Comparison of ENCODE assay signal across 1 cellular context in the genomic region with DNA sequence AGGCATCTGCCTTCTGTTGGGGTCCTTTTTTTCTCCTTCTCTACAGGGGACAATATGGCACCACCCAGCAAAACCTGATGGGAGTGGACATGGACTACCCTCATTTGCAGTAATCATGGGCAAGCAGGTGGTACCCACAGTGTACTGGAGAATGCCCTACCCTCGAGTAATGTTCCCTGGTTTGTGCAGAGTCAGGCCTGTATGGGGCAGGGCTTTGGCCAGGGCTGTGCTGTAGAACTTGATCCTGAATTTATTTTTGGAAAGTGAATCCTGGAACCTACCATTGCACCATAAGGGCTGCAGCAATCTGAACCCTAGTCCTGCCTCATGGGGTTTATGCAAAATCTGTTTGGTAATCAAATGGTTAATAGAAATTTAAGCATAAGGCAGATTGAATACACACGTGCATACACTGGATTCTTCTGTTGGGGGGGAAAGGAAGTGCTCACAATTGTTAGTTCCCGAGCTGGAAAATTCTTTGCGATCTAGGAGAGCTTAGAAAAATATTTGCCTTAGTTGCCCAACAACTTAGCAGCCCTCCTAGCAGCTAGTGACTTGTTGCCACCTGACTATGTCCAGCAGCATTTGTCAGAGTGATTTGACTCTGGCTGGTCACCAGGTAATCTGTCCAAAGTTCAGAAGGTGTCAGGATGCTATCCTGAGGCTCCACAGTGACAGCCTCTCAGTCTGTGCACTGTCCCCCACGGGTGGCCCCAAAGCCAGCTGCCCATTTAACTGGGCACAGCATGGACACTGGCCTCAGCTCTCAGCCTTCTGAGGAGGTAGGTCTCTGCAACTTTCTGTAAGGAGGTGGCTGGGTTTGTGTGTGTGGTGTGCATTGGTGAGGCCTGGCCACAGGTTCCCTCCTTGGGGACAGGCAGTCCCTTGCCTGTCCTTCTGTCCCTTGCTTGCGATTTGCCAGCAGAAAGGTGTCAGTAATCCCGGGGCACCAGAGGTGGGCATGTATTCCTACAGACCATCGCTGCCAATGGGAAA.
TF ChIP-seq lines count a peak whose summit lies in the region.

No MANE protein-coding gene starts in this region.

TF ChIP-seq in HepG2, 621 proteins besides CTCF, POLR2A, EP300 and RAD21 (continued from another document and continues in another):
- TF ChIP-seq, protein P1, sequence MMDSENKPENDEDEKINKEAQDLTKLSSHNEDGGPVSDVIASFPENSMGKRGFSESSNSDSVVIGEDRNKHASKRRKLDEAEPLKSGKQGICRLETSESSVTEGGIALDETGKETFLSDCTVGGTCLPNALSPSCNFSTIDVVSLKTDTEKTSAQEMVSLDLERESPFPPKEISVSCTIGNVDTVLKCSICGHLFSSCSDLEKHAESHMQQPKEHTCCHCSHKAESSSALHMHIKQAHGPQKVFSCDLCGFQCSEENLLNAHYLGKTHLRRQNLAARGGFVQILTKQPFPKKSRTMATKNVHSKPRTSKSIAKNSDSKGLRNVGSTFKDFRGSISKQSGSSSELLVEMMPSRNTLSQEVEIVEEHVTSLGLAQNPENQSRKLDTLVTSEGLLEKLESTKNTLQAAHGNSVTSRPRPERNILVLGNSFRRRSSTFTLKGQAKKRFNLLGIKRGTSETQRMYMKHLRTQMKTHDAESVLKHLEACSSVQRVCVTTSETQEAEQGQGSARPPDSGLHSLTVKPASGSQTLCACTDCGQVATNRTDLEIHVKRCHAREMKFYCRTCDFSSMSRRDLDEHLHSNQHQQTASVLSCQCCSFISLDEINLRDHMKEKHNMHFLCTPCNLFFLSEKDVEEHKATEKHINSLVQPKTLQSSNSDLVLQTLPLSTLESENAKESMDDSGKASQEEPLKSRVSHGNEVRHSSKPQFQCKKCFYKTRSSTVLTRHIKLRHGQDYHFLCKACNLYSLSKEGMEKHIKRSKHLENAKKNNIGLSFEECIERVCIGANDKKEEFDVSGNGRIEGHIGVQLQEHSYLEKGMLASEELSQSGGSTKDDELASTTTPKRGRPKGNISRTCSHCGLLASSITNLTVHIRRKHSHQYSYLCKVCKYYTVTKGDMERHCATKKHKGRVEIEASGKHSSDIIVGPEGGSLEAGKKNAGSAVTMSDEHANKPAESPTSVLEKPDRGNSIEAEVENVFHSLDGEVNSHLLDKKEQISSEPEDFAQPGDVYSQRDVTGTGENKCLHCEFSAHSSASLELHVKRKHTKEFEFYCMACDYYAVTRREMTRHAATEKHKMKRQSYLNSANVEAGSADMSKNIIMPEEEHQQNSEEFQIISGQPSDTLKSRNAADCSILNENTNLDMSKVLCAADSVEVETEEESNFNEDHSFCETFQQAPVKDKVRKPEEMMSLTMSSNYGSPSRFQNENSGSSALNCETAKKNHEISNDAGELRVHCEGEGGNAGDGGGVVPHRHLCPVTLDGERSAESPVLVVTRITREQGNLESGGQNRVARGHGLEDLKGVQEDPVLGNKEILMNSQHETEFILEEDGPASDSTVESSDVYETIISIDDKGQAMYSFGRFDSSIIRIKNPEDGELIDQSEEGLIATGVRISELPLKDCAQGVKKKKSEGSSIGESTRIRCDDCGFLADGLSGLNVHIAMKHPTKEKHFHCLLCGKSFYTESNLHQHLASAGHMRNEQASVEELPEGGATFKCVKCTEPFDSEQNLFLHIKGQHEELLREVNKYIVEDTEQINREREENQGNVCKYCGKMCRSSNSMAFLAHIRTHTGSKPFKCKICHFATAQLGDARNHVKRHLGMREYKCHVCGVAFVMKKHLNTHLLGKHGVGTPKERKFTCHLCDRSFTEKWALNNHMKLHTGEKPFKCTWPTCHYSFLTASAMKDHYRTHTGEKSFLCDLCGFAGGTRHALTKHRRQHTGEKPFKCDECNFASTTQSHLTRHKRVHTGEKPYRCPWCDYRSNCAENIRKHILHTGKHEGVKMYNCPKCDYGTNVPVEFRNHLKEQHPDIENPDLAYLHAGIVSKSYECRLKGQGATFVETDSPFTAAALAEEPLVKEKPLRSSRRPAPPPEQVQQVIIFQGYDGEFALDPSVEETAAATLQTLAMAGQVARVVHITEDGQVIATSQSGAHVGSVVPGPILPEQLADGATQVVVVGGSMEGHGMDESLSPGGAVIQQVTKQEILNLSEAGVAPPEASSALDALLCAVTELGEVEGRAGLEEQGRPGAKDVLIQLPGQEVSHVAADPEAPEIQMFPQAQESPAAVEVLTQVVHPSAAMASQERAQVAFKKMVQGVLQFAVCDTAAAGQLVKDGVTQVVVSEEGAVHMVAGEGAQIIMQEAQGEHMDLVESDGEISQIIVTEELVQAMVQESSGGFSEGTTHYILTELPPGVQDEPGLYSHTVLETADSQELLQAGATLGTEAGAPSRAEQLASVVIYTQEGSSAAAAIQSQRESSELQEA (CRISPR knock-in tag; IDR thresholded peaks at IDR 0.05; ENCODE audit: not compliant biosample characterization): peak; percentile 77
- TF ChIP-seq NFIB (CRISPR knock-in tag; IDR thresholded peaks at IDR 0.05; ENCODE audit: borderline replicate concordance): no peak
- no peak for TF ChIP-seq ZNF510 (CRISPR knock-in tag; IDR thresholded peaks at IDR 0.05; ENCODE audit: low read depth)
- TF ChIP-seq SNAI1 (CRISPR knock-in tag; IDR thresholded peaks at IDR 0.05; ENCODE audit: borderline replicate concordance): no peak
- peak; percentile 75 for TF ChIP-seq RCOR2 (CRISPR knock-in tag; IDR thresholded peaks at IDR 0.05)
- TF ChIP-seq ZNF296 (CRISPR knock-in tag; conservative IDR thresholded peaks at IDR 0.05): peak; percentile 96
- TF ChIP-seq ZNF839 (CRISPR knock-in tag; IDR thresholded peaks at IDR 0.05; ENCODE audit: borderline replicate concordance): 0 out of 2 replicates have a peak, but pooled peaks have one; percentile 56
- no peak for TF ChIP-seq YY1 (IDR thresholded peaks at IDR 0.05; ENCODE audit: insufficient read depth, insufficient replicate concordance, low read depth, low read length)
- TF ChIP-seq, protein P2, sequence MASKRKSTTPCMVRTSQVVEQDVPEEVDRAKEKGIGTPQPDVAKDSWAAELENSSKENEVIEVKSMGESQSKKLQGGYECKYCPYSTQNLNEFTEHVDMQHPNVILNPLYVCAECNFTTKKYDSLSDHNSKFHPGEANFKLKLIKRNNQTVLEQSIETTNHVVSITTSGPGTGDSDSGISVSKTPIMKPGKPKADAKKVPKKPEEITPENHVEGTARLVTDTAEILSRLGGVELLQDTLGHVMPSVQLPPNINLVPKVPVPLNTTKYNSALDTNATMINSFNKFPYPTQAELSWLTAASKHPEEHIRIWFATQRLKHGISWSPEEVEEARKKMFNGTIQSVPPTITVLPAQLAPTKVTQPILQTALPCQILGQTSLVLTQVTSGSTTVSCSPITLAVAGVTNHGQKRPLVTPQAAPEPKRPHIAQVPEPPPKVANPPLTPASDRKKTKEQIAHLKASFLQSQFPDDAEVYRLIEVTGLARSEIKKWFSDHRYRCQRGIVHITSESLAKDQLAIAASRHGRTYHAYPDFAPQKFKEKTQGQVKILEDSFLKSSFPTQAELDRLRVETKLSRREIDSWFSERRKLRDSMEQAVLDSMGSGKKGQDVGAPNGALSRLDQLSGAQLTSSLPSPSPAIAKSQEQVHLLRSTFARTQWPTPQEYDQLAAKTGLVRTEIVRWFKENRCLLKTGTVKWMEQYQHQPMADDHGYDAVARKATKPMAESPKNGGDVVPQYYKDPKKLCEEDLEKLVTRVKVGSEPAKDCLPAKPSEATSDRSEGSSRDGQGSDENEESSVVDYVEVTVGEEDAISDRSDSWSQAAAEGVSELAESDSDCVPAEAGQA (IDR thresholded peaks at IDR 0.05; ENCODE audit: low read depth): no peak
- TF ChIP-seq, protein P2 (CRISPR knock-in tag; IDR thresholded peaks at IDR 0.05; ENCODE audit: borderline replicate concordance): no peak
- TF ChIP-seq, protein P3, sequence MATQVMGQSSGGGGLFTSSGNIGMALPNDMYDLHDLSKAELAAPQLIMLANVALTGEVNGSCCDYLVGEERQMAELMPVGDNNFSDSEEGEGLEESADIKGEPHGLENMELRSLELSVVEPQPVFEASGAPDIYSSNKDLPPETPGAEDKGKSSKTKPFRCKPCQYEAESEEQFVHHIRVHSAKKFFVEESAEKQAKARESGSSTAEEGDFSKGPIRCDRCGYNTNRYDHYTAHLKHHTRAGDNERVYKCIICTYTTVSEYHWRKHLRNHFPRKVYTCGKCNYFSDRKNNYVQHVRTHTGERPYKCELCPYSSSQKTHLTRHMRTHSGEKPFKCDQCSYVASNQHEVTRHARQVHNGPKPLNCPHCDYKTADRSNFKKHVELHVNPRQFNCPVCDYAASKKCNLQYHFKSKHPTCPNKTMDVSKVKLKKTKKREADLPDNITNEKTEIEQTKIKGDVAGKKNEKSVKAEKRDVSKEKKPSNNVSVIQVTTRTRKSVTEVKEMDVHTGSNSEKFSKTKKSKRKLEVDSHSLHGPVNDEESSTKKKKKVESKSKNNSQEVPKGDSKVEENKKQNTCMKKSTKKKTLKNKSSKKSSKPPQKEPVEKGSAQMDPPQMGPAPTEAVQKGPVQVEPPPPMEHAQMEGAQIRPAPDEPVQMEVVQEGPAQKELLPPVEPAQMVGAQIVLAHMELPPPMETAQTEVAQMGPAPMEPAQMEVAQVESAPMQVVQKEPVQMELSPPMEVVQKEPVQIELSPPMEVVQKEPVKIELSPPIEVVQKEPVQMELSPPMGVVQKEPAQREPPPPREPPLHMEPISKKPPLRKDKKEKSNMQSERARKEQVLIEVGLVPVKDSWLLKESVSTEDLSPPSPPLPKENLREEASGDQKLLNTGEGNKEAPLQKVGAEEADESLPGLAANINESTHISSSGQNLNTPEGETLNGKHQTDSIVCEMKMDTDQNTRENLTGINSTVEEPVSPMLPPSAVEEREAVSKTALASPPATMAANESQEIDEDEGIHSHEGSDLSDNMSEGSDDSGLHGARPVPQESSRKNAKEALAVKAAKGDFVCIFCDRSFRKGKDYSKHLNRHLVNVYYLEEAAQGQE (IDR thresholded peaks at IDR 0.05; ENCODE audit: borderline replicate concordance in 1 of 2, low read depth in 1 of 2, low read length in 2 of 2): 0 out of 4 replicates have a peak, but pooled peaks of 1 of the 2 experiments have one; percentile 15
- TF ChIP-seq PAX8 (CRISPR knock-in tag; IDR thresholded peaks at IDR 0.05; ENCODE audit: borderline replicate concordance): no peak
- no peak for TF ChIP-seq ZNF660 (CRISPR knock-in tag; IDR thresholded peaks at IDR 0.05; ENCODE audit: borderline replicate concordance, low read depth)
- TF ChIP-seq, protein P4, sequence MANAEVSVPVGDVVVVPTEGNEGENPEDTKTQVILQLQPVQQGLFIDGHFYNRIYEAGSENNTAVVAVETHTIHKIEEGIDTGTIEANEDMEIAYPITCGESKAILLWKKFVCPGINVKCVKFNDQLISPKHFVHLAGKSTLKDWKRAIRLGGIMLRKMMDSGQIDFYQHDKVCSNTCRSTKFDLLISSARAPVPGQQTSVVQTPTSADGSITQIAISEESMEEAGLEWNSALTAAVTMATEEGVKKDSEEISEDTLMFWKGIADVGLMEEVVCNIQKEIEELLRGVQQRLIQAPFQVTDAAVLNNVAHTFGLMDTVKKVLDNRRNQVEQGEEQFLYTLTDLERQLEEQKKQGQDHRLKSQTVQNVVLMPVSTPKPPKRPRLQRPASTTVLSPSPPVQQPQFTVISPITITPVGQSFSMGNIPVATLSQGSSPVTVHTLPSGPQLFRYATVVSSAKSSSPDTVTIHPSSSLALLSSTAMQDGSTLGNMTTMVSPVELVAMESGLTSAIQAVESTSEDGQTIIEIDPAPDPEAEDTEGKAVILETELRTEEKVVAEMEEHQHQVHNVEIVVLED (CRISPR knock-in tag; IDR thresholded peaks at IDR 0.05; ENCODE audit: borderline replicate concordance): peak; percentile 25; the same call in 1 of the 2 replicates
- no peak for TF ChIP-seq RFX1 (IDR thresholded peaks at IDR 0.05)
- no peak for TF ChIP-seq ESRRA (CRISPR knock-in tag; IDR thresholded peaks at IDR 0.05; ENCODE audit: low read depth)
- peak; percentile 55; the same call in 1 of the 2 replicates for TF ChIP-seq NFIC (IDR thresholded peaks at IDR 0.05; ENCODE audit: low read length)
- peak; percentile 94 for TF ChIP-seq CEBPG (CRISPR knock-in tag; IDR thresholded peaks at IDR 0.05)
- peak; percentile 97 for TF ChIP-seq RFX5 (IDR thresholded peaks at IDR 0.05; ENCODE audit: low read depth, low read length)
- TF ChIP-seq, protein P5, sequence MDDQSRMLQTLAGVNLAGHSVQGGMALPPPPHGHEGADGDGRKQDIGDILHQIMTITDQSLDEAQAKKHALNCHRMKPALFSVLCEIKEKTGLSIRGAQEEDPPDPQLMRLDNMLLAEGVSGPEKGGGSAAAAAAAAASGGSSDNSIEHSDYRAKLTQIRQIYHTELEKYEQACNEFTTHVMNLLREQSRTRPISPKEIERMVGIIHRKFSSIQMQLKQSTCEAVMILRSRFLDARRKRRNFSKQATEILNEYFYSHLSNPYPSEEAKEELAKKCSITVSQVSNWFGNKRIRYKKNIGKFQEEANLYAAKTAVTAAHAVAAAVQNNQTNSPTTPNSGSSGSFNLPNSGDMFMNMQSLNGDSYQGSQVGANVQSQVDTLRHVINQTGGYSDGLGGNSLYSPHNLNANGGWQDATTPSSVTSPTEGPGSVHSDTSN (CRISPR knock-in tag; IDR thresholded peaks at IDR 0.05; ENCODE audit: borderline replicate concordance): 0 out of 2 replicates have a peak, but pooled peaks have one; percentile 52
- TF ChIP-seq, protein P6, sequence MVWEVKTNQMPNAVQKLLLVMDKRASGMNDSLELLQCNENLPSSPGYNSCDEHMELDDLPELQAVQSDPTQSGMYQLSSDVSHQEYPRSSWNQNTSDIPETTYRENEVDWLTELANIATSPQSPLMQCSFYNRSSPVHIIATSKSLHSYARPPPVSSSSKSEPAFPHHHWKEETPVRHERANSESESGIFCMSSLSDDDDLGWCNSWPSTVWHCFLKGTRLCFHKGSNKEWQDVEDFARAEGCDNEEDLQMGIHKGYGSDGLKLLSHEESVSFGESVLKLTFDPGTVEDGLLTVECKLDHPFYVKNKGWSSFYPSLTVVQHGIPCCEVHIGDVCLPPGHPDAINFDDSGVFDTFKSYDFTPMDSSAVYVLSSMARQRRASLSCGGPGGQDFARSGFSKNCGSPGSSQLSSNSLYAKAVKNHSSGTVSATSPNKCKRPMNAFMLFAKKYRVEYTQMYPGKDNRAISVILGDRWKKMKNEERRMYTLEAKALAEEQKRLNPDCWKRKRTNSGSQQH (CRISPR knock-in tag; IDR thresholded peaks at IDR 0.05; ENCODE audit: low read depth): no peak
- TF ChIP-seq ZNF781 (CRISPR knock-in tag; IDR thresholded peaks at IDR 0.05; ENCODE audit: borderline replicate concordance, not compliant biosample characterization): peak; percentile 27
- no peak; the same call in 1 of the 2 replicates for TF ChIP-seq ZNF780A (CRISPR knock-in tag; IDR thresholded peaks at IDR 0.05)
- TF ChIP-seq MTA1 (CRISPR knock-in tag; IDR thresholded peaks at IDR 0.05; ENCODE audit: borderline replicate concordance): peak; percentile 31; the same call in 1 of the 2 replicates
